Comparison of ENCODE assay signal across 8 cellular contexts in genomic region chr3:142964150-142964498, GRCh38. TPM values are rescaled to one million over a fixed set of nuclear protein-coding genes. Genes with fewer than 3 reads are reported as not detected.
DNase-seq lines count a peak whose midpoint lies in the region; ATAC-seq and TF ChIP-seq lines count a peak whose summit lies in the region.

No MANE protein-coding gene starts in this region.

- TF ChIP-seq CTCF in cardiac fibroblast (IDR thresholded peaks at IDR 0.05; ENCODE audit: low read depth, low read length) (no peak), mesothelial cell of epicardium (IDR thresholded peaks at IDR 0.05; ENCODE audit: unreplicated experiment) (no peak)

- H3K4me1 Mint-ChIP-seq in stimulated activated naive CD8-positive, alpha-beta T cell treated with anti-CD3 and anti-CD28 coated beads, Interleukin-15, Interleukin-2, amounts not matched to agents 100 ng/mL and 50 ng/mL, for 24 hours (ENCODE audit: low read depth) = peaks cover 13% of the 10 kb centered on the region
- peaks cover 8% of the 10 kb centered on the region for H3K4me1 Mint-ChIP-seq in mesothelial cell of epicardium

- DNase-seq in stimulated activated naive CD8-positive, alpha-beta T cell treated with anti-CD3 and anti-CD28 coated beads, Interleukin-15, Interleukin-2, amounts not matched to agents 100 U/mL and 50 U/mL, for 24 hours = no peak
- DNase-seq in cardiac fibroblast (ENCODE audit: low read depth in 2 of 2) (peak in 1 of 2 donors; percentile 7), mesothelial cell of epicardium (ENCODE audit: low spot score in 2 of 2, unreplicated experiment in 2 of 2) (no peak), inferior parietal cortex (ENCODE audit: extremely low spot score) (no peak), COLO668 (lab: John Stamatoyannopoulos, UW; ENCODE audit: unreplicated experiment) (no peak), middle frontal gyrus (ENCODE audit: extremely low spot score, low spot score) (no peak), NCI-H82 (lab: John Stamatoyannopoulos, UW) (no peak)

- H3K4me3 ChIP-seq in cardiac fibroblast (replicated peaks in 1 of 2; ENCODE audit: low read depth in 2 of 2, low read length in 2 of 2) = peak overlapping the region; percentile 39 to 57

- ATAC-seq in stimulated activated naive CD8-positive, alpha-beta T cell treated with anti-CD3 and anti-CD28 coated beads, Interleukin-15, Interleukin-2, amounts not matched to agents 100 U/mL and 50 U/mL, for 24 hours = no peak

- no peaks in the 10 kb centered on the region for H3K36me3 Mint-ChIP-seq in stimulated activated naive CD8-positive, alpha-beta T cell treated with anti-CD3 and anti-CD28 coated beads, Interleukin-15, Interleukin-2, amounts not matched to agents 100 ng/mL and 50 ng/mL, for 24 hours (ENCODE audit: low read depth)
- peaks cover 6% of the 10 kb centered on the region for H3K36me3 Mint-ChIP-seq in mesothelial cell of epicardium

- H3K27me3 Mint-ChIP-seq in stimulated activated naive CD8-positive, alpha-beta T cell treated with anti-CD3 and anti-CD28 coated beads, Interleukin-15, Interleukin-2, amounts not matched to agents 100 ng/mL and 50 ng/mL, for 24 hours = peaks cover 71% of the 10 kb centered on the region
- peaks cover 73% of the 10 kb centered on the region for H3K27me3 Mint-ChIP-seq in mesothelial cell of epicardium (ENCODE audit: low read depth)

- H3K4me3 Mint-ChIP-seq in stimulated activated naive CD8-positive, alpha-beta T cell treated with anti-CD3 and anti-CD28 coated beads, Interleukin-15, Interleukin-2, amounts not matched to agents 100 ng/mL and 50 ng/mL, for 24 hours = peak overlapping the region; percentile 76
- peak overlapping the region; percentile 81 for H3K4me3 Mint-ChIP-seq in mesothelial cell of epicardium

- H3K27ac Mint-ChIP-seq in stimulated activated naive CD8-positive, alpha-beta T cell treated with anti-CD3 and anti-CD28 coated beads, Interleukin-15, Interleukin-2, amounts not matched to agents 100 ng/mL and 50 ng/mL, for 24 hours = no peak overlapping the region
- no peak overlapping the region for H3K27ac Mint-ChIP-seq in mesothelial cell of epicardium

- H3K9me3 Mint-ChIP-seq in stimulated activated naive CD8-positive, alpha-beta T cell treated with anti-CD3 and anti-CD28 coated beads, Interleukin-15, Interleukin-2, amounts not matched to agents 100 ng/mL and 50 ng/mL, for 24 hours = no peaks in the 10 kb centered on the region
- peaks cover 7% of the 10 kb centered on the region for H3K9me3 Mint-ChIP-seq in mesothelial cell of epicardium

RNA-seq across cellular contexts. Expression of gene PAQR9, which starts 0.7 kb away (rescaled TPM):
- total RNA-seq in mesothelial cell of epicardium = 0.09 to 0.18 TPM in 2 of 3 replicates, not detected in the other

RNA-seq across cellular contexts. Expression of gene U2SURP, which starts 37.2 kb away (rescaled TPM):
- 141 to 147 TPM (median 141 TPM) in 3 replicates for total RNA-seq in mesothelial cell of epicardium
